Comparison of ENCODE assay signal across 8 cellular contexts in the genomic region with DNA sequence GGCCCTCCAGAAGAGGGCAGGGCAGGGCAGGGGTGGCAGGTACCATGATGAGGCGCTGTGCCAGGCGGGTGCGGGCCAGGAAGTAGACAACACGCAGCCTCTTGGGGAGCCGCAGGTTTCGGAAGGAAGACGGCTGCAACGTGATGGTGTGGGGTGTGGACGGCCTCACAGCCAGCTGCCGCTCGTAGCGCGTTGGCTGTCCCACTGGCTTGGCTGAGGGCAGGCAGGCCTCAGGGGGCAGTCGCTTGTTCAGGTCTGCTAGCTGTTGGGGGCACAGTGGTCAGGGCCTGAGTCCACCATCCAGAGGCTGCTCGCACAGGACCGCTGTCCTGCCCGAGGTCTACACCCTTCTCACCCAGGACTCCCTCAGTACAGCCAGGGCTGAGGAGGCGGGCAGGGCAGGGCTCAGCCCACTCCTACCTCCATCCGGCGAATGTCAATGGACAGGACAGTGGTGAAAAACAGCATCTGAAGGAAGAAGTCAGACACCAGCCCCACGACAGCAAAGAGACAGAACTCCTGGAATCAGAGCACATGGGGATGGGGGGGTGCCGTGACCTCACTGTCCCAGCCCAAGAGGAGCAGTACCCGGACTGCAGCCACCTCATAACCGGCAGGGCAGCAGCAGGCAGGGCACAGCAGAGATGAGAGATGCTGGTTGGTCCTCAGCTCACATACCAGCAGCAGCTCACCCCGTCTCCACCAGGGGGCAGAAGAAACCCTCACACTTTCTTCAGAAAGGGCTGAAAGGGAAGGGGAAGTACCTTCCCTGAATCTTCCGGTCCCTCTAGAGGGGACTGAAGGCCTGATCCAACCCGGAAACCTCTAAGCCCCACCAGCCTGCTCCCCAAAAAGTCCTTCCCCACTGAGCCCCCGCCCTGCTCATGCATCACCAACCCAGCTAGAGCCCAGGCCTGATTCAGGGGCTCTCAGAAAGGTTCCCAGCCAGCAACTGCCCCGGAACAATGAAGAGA. TPM values are rescaled to one million over a fixed set of nuclear protein-coding genes. Genes with fewer than 3 reads are reported as not detected.
DNase-seq lines count a peak whose midpoint lies in the region; ATAC-seq and TF ChIP-seq lines count a peak whose summit lies in the region.

No MANE protein-coding gene starts in this region.

- H3K9me3 Mint-ChIP-seq in GM23338 = peaks cover 9% of the 10 kb centered on the region

- H3K36me3 ChIP-seq in GM23338 (ENCODE audit: insufficient read depth) (no peaks in the 10 kb centered on the region; the same call in 1 of the 2 replicates), MM.1S (replicated peaks; ENCODE audit: insufficient read depth, low read length) (no peaks in the 10 kb centered on the region), SU-DHL-6 (ENCODE audit: low read length) (no peaks in the 10 kb centered on the region), adipocyte (ENCODE audit: control insufficient read depth, insufficient read depth, low read length, severe bottlenecking) (peaks cover 49% of the 10 kb centered on the region), heart right ventricle (peaks cover 0 to 81% (median 11%) of the 10 kb centered on the region in 9 donors), prostate gland (peaks cover 0 to 10% of the 10 kb centered on the region in 2 donors), upper lobe of right lung (peaks cover 45% of the 10 kb centered on the region)

- H4K20me1 ChIP-seq in GM23338 (replicated peaks; ENCODE audit: insufficient read depth) (peaks cover 7% of the 10 kb centered on the region; the same call in 1 of the 2 replicates), MM.1S (ENCODE audit: insufficient read depth, low read length) (no peaks in the 10 kb centered on the region), SU-DHL-6 (ENCODE audit: low read depth, low read length) (no peaks in the 10 kb centered on the region)

- H3K27ac Mint-ChIP-seq in GM23338 = peak overlapping the region; percentile 96

- H3K4me1 Mint-ChIP-seq in GM23338 = peaks cover 17% of the 10 kb centered on the region

- H3K4me3 Mint-ChIP-seq in GM23338 = peak overlapping the region; percentile 41; the same call in 1 of the 3 replicates

- H3K4me2 ChIP-seq in GM23338 (no peak overlapping the region), MM.1S (ENCODE audit: low read depth, low read length) (peak overlapping the region; percentile 47), SU-DHL-6 (ENCODE audit: low read depth, low read length, poor library complexity, severe bottlenecking) (peak overlapping the region; percentile 49)

- peaks cover 52% of the 10 kb centered on the region for H3K36me3 Mint-ChIP-seq in GM23338 (ENCODE audit: low read depth)

- TF ChIP-seq CTCF in GM23338 (conservative IDR thresholded peaks at IDR 0.05; ENCODE audit: low read depth in 2 of 2) = peak; percentile 88 to 94
- peak; percentile 91 for TF ChIP-seq CTCF in MM.1S (IDR thresholded peaks at IDR 0.05; ENCODE audit: low read length)
- TF ChIP-seq CTCF in SU-DHL-6 (IDR thresholded peaks at IDR 0.05; ENCODE audit: insufficient read depth, low read length, poor library complexity, severe bottlenecking) = peak; percentile 77
- peak; percentile 76 to 95 (median 89) for TF ChIP-seq CTCF in heart right ventricle (IDR thresholded peaks at IDR 0.05)
- TF ChIP-seq CTCF in prostate gland (IDR thresholded peaks at IDR 0.05) = peak; percentile 85 to 98 (median 96)
- peak; percentile 90 for TF ChIP-seq CTCF in upper lobe of right lung (IDR thresholded peaks at IDR 0.05)

- H3K79me2 ChIP-seq in GM23338 (replicated peaks; ENCODE audit: insufficient read depth) (no peaks in the 10 kb centered on the region), MM.1S (ENCODE audit: low read length) (no peaks in the 10 kb centered on the region), SU-DHL-6 (ENCODE audit: insufficient read depth, low read length) (no peaks in the 10 kb centered on the region)

- peak overlapping the region; percentile 74; the same call in 1 of the 2 replicates for H3K27ac ChIP-seq in GM23338 (ENCODE audit: low read depth)
- H3K27ac ChIP-seq in MM.1S (ENCODE audit: low read length) = peak overlapping the region; percentile 27; the same call in 1 of the 2 replicates
- peak overlapping the region; percentile 77 for H3K27ac ChIP-seq in SU-DHL-6 (ENCODE audit: low read depth, low read length)
- H3K27ac ChIP-seq in heart right ventricle = peak overlapping the region in 9 of 10 donors; percentile 45 to 87 (median 76)
- peak overlapping the region; percentile 60 to 61 for H3K27ac ChIP-seq in prostate gland
- H3K27ac ChIP-seq in upper lobe of right lung = peak overlapping the region; percentile 75

- H3K9me2 ChIP-seq in GM23338 (ENCODE audit: insufficient read depth) (no peaks in the 10 kb centered on the region), MM.1S (replicated peaks; ENCODE audit: insufficient read depth, low read length) (no peaks in the 10 kb centered on the region), SU-DHL-6 (replicated peaks; ENCODE audit: insufficient read depth, low read length) (no peaks in the 10 kb centered on the region)

- H3K9ac ChIP-seq in MM.1S (ENCODE audit: low read length) (peak overlapping the region; percentile 30; the same call in 1 of the 2 replicates), SU-DHL-6 (ENCODE audit: low read length) (peak overlapping the region; percentile 50), adipocyte (ENCODE audit: low read length) (peak overlapping the region; percentile 79)

- H3K4me3 ChIP-seq in GM23338 = no peak overlapping the region
- no peak overlapping the region for H3K4me3 ChIP-seq in MM.1S (ENCODE audit: low read length)
- H3K4me3 ChIP-seq in SU-DHL-6 (ENCODE audit: insufficient read depth, low read length, poor library complexity, severe bottlenecking) = peak overlapping the region; percentile 23
- H3K4me3 ChIP-seq in adipocyte (ENCODE audit: low read length) = peak overlapping the region; percentile 11
- H3K4me3 ChIP-seq in heart right ventricle = peak overlapping the region in 2 of 10 donors; percentile 6 to 13
- H3K4me3 ChIP-seq in prostate gland = no peak overlapping the region
- H3K4me3 ChIP-seq in upper lobe of right lung = no peak overlapping the region

- TF ChIP-seq POLR2A in prostate gland (IDR thresholded peaks at IDR 0.05) = no peak

- H3K27me3 ChIP-seq in GM23338 (ENCODE audit: insufficient read depth) = no peaks in the 10 kb centered on the region
- H3K27me3 ChIP-seq in MM.1S (replicated peaks; ENCODE audit: insufficient read depth, low read length) = no peaks in the 10 kb centered on the region
- H3K27me3 ChIP-seq in SU-DHL-6 (ENCODE audit: low read length) = no peaks in the 10 kb centered on the region
- no peaks in the 10 kb centered on the region for H3K27me3 ChIP-seq in adipocyte (replicated peaks; ENCODE audit: control insufficient read depth, insufficient read depth, low read length)
- H3K27me3 ChIP-seq in heart right ventricle = no peaks in the 10 kb centered on the region
- H3K27me3 ChIP-seq in prostate gland (replicated peaks; ENCODE audit: insufficient read depth) = no peaks in the 10 kb centered on the region
- no peaks in the 10 kb centered on the region for H3K27me3 ChIP-seq in upper lobe of right lung

- H3F3A ChIP-seq in GM23338 (replicated peaks; ENCODE audit: low read depth) (peaks cover 8% of the 10 kb centered on the region), MM.1S (ENCODE audit: insufficient read depth, low read length) (peaks cover 2% of the 10 kb centered on the region; the same call in 1 of the 2 replicates), SU-DHL-6 (ENCODE audit: insufficient read depth) (0 out of 2 replicates have a peak, but pooled peaks cover 7% of the 10 kb centered on the region)

- 72 to 74% methylated on average over 29 of the region's 29 CpGs for WGBS in heart right ventricle, 2 donors
- 68% methylated on average over 29 of the region's 29 CpGs for WGBS in prostate gland

- H3K4me1 ChIP-seq in GM23338 (ENCODE audit: insufficient read depth) (no peaks in the 10 kb centered on the region), MM.1S (ENCODE audit: low read length) (peaks cover 7% of the 10 kb centered on the region; the same call in 1 of the 2 replicates), adipocyte (ENCODE audit: control insufficient read depth, insufficient read depth, low read length) (peaks cover 4% of the 10 kb centered on the region), heart right ventricle (peaks cover 10 to 24% (median 16%) of the 10 kb centered on the region in 9 donors), prostate gland (replicated peaks) (peaks cover 5% of the 10 kb centered on the region), upper lobe of right lung (peaks cover 12% of the 10 kb centered on the region)

- DNase-seq in EH (ENCODE audit: low read depth) (peak; percentile 91), GM23338 (ENCODE audit: low spot score) (peak; percentile 95), MM.1S (peak; percentile 89), adipocyte (ENCODE audit: low read depth) (peak; percentile 95), heart right ventricle (peak; percentile 83 to 88), prostate gland (ENCODE audit: low spot score) (peak; percentile 82), upper lobe of right lung (peak; percentile 90)

- ATAC-seq in GM23338 (peak; percentile 80), heart right ventricle (peak; percentile 66 to 87 (median 79)), upper lobe of right lung (peak; percentile 88)

- peaks cover 27% of the 10 kb centered on the region for H3K27me3 Mint-ChIP-seq in GM23338 (ENCODE audit: insufficient read depth, low read depth, poor library complexity)

- H2AFZ ChIP-seq in GM23338 = no peak overlapping the region
- H2AFZ ChIP-seq in MM.1S (ENCODE audit: low read length) = peak overlapping the region; percentile 63
- H2AFZ ChIP-seq in SU-DHL-6 (ENCODE audit: low read depth, low read length, severe bottlenecking) = peak overlapping the region; percentile 53

- H3K9me3 ChIP-seq in MM.1S (replicated peaks; ENCODE audit: insufficient read depth, low read length) (no peaks in the 10 kb centered on the region), SU-DHL-6 (ENCODE audit: insufficient read depth, low read length) (no peaks in the 10 kb centered on the region), adipocyte (ENCODE audit: control insufficient read depth, low read length) (no peaks in the 10 kb centered on the region), heart right ventricle (no peaks in the 10 kb centered on the region), prostate gland (no peaks in the 10 kb centered on the region), upper lobe of right lung (no peaks in the 10 kb centered on the region)

- intact Hi-C loops in heart right ventricle (cut with DNase I) (loop anchor here in 7 of 10 donors (1.0 to 5.0 kb wide), 4 partner anchors 54 to 57 kb away; partner anchors contain the start of gene SCAP (in 4 of the 7)), prostate gland (cut with DNase I) (loop anchor here (1.0 kb wide), 1 partner anchor 56 kb away; no protein-coding TSS in a partner anchor), upper lobe of right lung (cut with DNase I) (loop anchor here (5.0 kb wide), 1 partner anchor 57 kb away; the partner anchor contains the start of gene SCAP)

RNA-seq across cellular contexts. Expression of gene PTPN23, which starts 40.0 kb away (rescaled TPM):
- 33.9 and 48.8 TPM in 2 replicates for total RNA-seq in GM23338 (2014; rRNA removed; shearing (Covaris generic))
- polyA plus RNA-seq in GM23338 (2016; fragmentation: Nextera tagmentation; extraction: Ambion mirVana) (14.3 and 16.1 TPM in 2 replicates), heart right ventricle (10 to 100 TPM in 1 of 2 donors, 1 to 10 TPM in 1; 9.2 to 23.0 TPM)
- total RNA-seq in heart right ventricle (10 to 100 TPM; 16.4 to 23.4 (median 19.6) TPM), prostate gland (10 to 100 TPM; 31.7 to 47.4 TPM), upper lobe of right lung (56.2 TPM)

RNA-seq across cellular contexts. Expression of gene SCAP, which starts 54.9 kb away (rescaled TPM):
- total RNA-seq in GM23338 (2014; rRNA removed; shearing (Covaris generic)) = 122 and 141 TPM in 2 replicates
- 30.7 and 35.5 TPM in 2 replicates for polyA plus RNA-seq in GM23338 (2016; fragmentation: Nextera tagmentation; extraction: Ambion mirVana)
- total RNA-seq in heart right ventricle = 10 to 100 TPM; 31.7 to 56.7 (median 40.4) TPM
- polyA plus RNA-seq in heart right ventricle = 10 to 100 TPM; 38.8 to 44.0 TPM
- total RNA-seq in prostate gland = 100 to 1,000 TPM in 1 of 2 donors, 10 to 100 TPM in 1; 71.5 to 230 TPM
- total RNA-seq in upper lobe of right lung = 66.5 TPM

Comparison
In these comparisons a context has a peak if more than half of its experiments do, and no peak if none do; other contexts are left out.
1. H3K27ac ChIP-seq: peak in every context shown above with its lines; median percentile 77 in SU-DHL-6; 76 in heart right ventricle; 75 in upper lobe of right lung; 74 in GM23338; 60 in prostate gland; 27 in MM.1S.
2. H3K4me3 ChIP-seq: peak in SU-DHL-6 (single experiment) and adipocyte (single experiment); none in GM23338 (single experiment), MM.1S (single experiment), prostate gland (0 of 2) and upper lobe of right lung (single experiment).
3. Peak in every context shown above with its lines, with median percentiles within 50 percentile points of each other: DNase-seq, ATAC-seq, CTCF ChIP-seq and H3K9ac ChIP-seq.